ENCODE assay signal across 8 cellular contexts in the genomic region with DNA sequence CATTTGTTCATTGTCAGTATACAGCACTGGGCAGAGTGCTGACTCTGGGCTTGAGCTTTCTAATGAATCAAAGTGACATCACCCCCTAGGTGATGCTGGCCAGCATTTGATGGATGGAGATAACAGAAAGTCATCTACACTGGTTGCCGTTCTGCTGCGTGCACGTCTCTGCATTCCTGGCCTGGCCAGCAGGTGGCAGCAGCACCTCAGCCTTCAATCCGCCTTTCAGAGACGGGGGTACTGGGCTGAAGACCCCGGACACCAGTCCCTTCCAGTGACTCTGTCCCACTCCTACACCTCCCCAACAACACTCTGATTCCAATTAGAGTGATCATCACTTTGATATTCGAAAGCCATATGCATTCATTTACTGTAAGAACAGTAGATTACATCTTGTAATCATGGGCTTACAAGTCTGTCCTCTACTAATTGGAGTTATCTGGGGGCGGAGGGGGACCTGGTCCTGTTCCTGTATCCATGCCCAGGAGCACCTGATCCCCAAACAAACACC. TPM values are rescaled to one million over a fixed set of nuclear protein-coding genes. Genes with fewer than 3 reads are reported as not detected.
DNase-seq lines count a peak whose midpoint lies in the region; TF ChIP-seq lines count a peak whose summit lies in the region.

No MANE protein-coding gene starts in this region.

- H3K9me3 ChIP-seq in spleen, result no peaks in the 10 kb centered on the region

- DNase-seq in NCI-H446 (lab: John Stamatoyannopoulos, UW) (peak; percentile 8 to 22), NCI-H446 treated with DMSO at 0.1 percent for 48 hours (lab: John Stamatoyannopoulos, UW) (no peak), HuH-7 (ENCODE audit: low spot score) (peak; percentile 64), T-helper 1 cell (peak in 4 of 5 donors; percentile 26 to 45 (median 33)), amniotic epithelial cell (ENCODE audit: low read depth) (peak; percentile 27), hypothalamus (lab: John Stamatoyannopoulos, UW) (peak in 34 of 51 donors; percentile 14 to 75 (median 38)), spleen (peak; percentile 83), amniotic stem cell (lab: John Stamatoyannopoulos, UW) (no peak)

- H3K4me1 ChIP-seq in spleen, result peaks cover 0 to 10% (median 6%) of the 10 kb centered on the region in 6 donors

- 1 to 12% (median 9%) methylated on average over 7 to 8 of the region's 8 CpGs for WGBS in spleen, 5 donors

- no peaks in the 10 kb centered on the region for H3K27me3 ChIP-seq in spleen (replicated peaks in 1 of 7)

- no peak overlapping the region for H3K27ac ChIP-seq in spleen

- no peak for TF ChIP-seq POLR2A in spleen (IDR thresholded peaks at IDR 0.05)

- no peak overlapping the region for H3K4me3 ChIP-seq in spleen

- intact Hi-C loops in spleen (cut with DNase I; ENCODE audit: low total_unique reads), result loop anchor here (2.0 to 10.0 kb wide), 2 partner anchors 113 to 531 kb away; no protein-coding TSS in a partner anchor

- TF ChIP-seq CTCF in spleen (IDR thresholded peaks at IDR 0.05 in 8 of 11, conservative IDR thresholded peaks at IDR 0.05 in 3 of 11), result peak; percentile 89 to 96 (median 94)

- H3K36me3 ChIP-seq in spleen, result no peaks in the 10 kb centered on the region

RNA-seq across cellular contexts. Expression of gene CPSF4L, which starts 6.0 kb away (rescaled TPM):
- total RNA-seq in spleen, result not detected
- not detected for polyA plus RNA-seq in spleen

RNA-seq across cellular contexts. Expression of gene CDC42EP4, which starts 56.1 kb away (rescaled TPM):
- total RNA-seq in spleen, result 10 to 100 TPM; 31.9 to 69.6 (median 50.1) TPM
- polyA plus RNA-seq in spleen, result 10 to 100 TPM in 2 of 3 donors, 1 to 10 TPM in 1; 7.9 to 14.0 (median 13.9) TPM

Comparison
In these comparisons a context has a peak if more than half of its experiments do, and no peak if none do; other contexts are left out.
1. DNase-seq: peak in NCI-H446 (2 of 2), HuH-7 (single experiment), T-helper 1 cell (4 of 5), amniotic epithelial cell (single experiment), hypothalamus (34 of 51) and spleen (single experiment); none in NCI-H446 treated with DMSO at 0.1 percent for 48 hours (single experiment) and amniotic stem cell (single experiment).